ENCODE assay signal across 8 cellular contexts in genomic region chr17:67379251-67379630, GRCh38. TPM values are rescaled to one million over a fixed set of nuclear protein-coding genes. Genes with fewer than 3 reads are reported as not detected.
A peak's percentile ranks its signal among the peaks of the same experiment; 100 is the strongest.
DNase-seq lines count a peak whose midpoint lies in the region; ATAC-seq, FAIRE-seq and TF ChIP-seq lines count a peak whose summit lies in the region.

No MANE protein-coding gene starts in this region.

- TF ChIP-seq POLR2A in GM12878 (IDR thresholded peaks at IDR 0.05; ENCODE audit: low read depth, low read length) (no peak), tibial nerve (IDR thresholded peaks at IDR 0.05) (no peak)

- in situ Hi-C loops in GM12878 (cut with MboI) = loop anchor here (5.0 kb wide), 3 partner anchors 223 to 308 kb away; no protein-coding TSS in a partner anchor

- H3K36me3 ChIP-seq in GM12878 (ENCODE audit: control insufficient read depth in 2 of 2, insufficient read depth in 2 of 2, low read length in 1 of 2) = peaks cover 0 to 5% of the 10 kb centered on the region in 2 experiments; a peak in 2 of 4 replicates
- no peaks in the 10 kb centered on the region for H3K36me3 ChIP-seq in lower lobe of right lung
- no peaks in the 10 kb centered on the region for H3K36me3 ChIP-seq in tibial nerve

- ATAC-seq in GM12878 (no peak), lower lobe of right lung (no peak), sciatic nerve (no peak), HG02642 (IDR thresholded peaks at IDR 0.05; ENCODE audit: poor library complexity, unreplicated experiment) (no peak), HG03571 (IDR thresholded peaks at IDR 0.05; ENCODE audit: unreplicated experiment) (no peak)

- H3K27me3 Mint-ChIP-seq in activated T-cell treated with anti-CD3 and anti-CD28 coated beads, Interleukin-2, amount 50 U/mL, for 24 hours = no peaks in the 10 kb centered on the region

- H3K36me3 Mint-ChIP-seq in activated T-cell treated with anti-CD3 and anti-CD28 coated beads, Interleukin-2, amount 50 U/mL, for 24 hours (ENCODE audit: low read depth) = peaks cover 25% of the 10 kb centered on the region

- no peaks in the 10 kb centered on the region for H3K27me3 ChIP-seq in GM12878 (replicated peaks in 1 of 2; ENCODE audit: control insufficient read depth in 2 of 2, insufficient read depth in 2 of 2, low read length in 1 of 2)
- H3K27me3 ChIP-seq in lower lobe of right lung (ENCODE audit: low read depth) = no peaks in the 10 kb centered on the region
- no peaks in the 10 kb centered on the region for H3K27me3 ChIP-seq in tibial nerve

- H3K4me1 ChIP-seq in GM12878 (ENCODE audit: control insufficient read depth, insufficient read depth, low read length) = no peaks in the 10 kb centered on the region; the same call in 1 of the 2 replicates
- H3K4me1 ChIP-seq in lower lobe of right lung = peaks cover 21% of the 10 kb centered on the region
- H3K4me1 ChIP-seq in tibial nerve = peaks cover 0 to 28% (median 7%) of the 10 kb centered on the region in 4 donors

- peak overlapping the region; percentile 57 for H3K27ac ChIP-seq in GM12878 (ENCODE audit: control insufficient read depth, insufficient read depth)
- peak overlapping the region; percentile 91 for H3K27ac ChIP-seq in lower lobe of right lung
- peak overlapping the region; percentile 71 to 95 (median 86) for H3K27ac ChIP-seq in tibial nerve

- H3K4me3 Mint-ChIP-seq in activated T-cell treated with anti-CD3 and anti-CD28 coated beads, Interleukin-2, amount 50 U/mL, for 24 hours = peak overlapping the region; percentile 84

- peak; percentile 75 for FAIRE-seq in GM12878 (lab: Jason Lieb, UNC)

- SMC1A ChIA-PET in GM12878 (lab: Charles Lee; ENCODE audit: uncharacterized antibody, unreplicated experiment) = interaction anchor here (0.6 to 6.2 kb wide), 34 partner anchors 8 to 310 kb away, joined by 3 to 100 read pairs (median 4); partner anchors contain the start of gene PSMD12

- H3K4me1 Mint-ChIP-seq in activated T-cell treated with anti-CD3 and anti-CD28 coated beads, Interleukin-2, amount 50 U/mL, for 24 hours (ENCODE audit: low read depth) = peaks cover 61% of the 10 kb centered on the region

- DNase-seq in activated T-cell treated with anti-CD3 and anti-CD28 coated beads, Interleukin-2, amount 50 U/mL, for 24 hours = no peak
- no peak for DNase-seq in activated T-cell treated with anti-CD3 and anti-CD28 coated beads for 4 hours
- no peak for DNase-seq in GM12878 (ENCODE audit: low read depth, low spot score)
- DNase-seq in lower lobe of right lung = no peak
- no peak for DNase-seq in tibial nerve (ENCODE audit: low spot score in 2 of 2)
- DNase-seq in sciatic nerve (ENCODE audit: low spot score) = no peak

- peak overlapping the region; percentile 87 for H3K27ac Mint-ChIP-seq in activated T-cell treated with anti-CD3 and anti-CD28 coated beads, Interleukin-2, amount 50 U/mL, for 24 hours

- POLR2A ChIA-PET in GM12878 (lab: Charles Lee) = interaction anchor here (0.5 to 2.0 kb wide), 9 partner anchors 10 to 1009 kb away, joined by 3 to 6 read pairs (median 5); no protein-coding TSS in a partner anchor

- TF ChIP-seq EP300 in GM12878 (IDR thresholded peaks at IDR 0.05; ENCODE audit: borderline replicate concordance in 1 of 2, control insufficient read depth in 1 of 2, low read depth in 2 of 2, low read length in 2 of 2) (no peak), tibial nerve (IDR thresholded peaks at IDR 0.05) (no peak)

- CTCF ChIA-PET in GM12878 (lab: Yijun Ruan, JAX) = interaction anchor here (0.8 to 19.8 kb wide), 38 partner anchors 9 to 338 kb away, joined by 3 to 291 read pairs (median 4); no protein-coding TSS in a partner anchor

- H3K9me3 Mint-ChIP-seq in activated T-cell treated with anti-CD3 and anti-CD28 coated beads, Interleukin-2, amount 50 U/mL, for 24 hours = no peaks in the 10 kb centered on the region

- H3K9me3 ChIP-seq in GM12878 (replicated peaks; ENCODE audit: control insufficient read depth, insufficient read depth, low read length) = no peaks in the 10 kb centered on the region
- no peaks in the 10 kb centered on the region for H3K9me3 ChIP-seq in lower lobe of right lung
- H3K9me3 ChIP-seq in tibial nerve = no peaks in the 10 kb centered on the region

- H2AFZ ChIP-seq in GM12878 (ENCODE audit: control insufficient read depth, low read depth, low read length) = no peak overlapping the region; the same call in 1 of the 2 replicates

- BruUV-seq in GM12878 (replicated peaks; lab: Mats Ljungman, UMichigan) = no TSS peak

- H3K9ac ChIP-seq in GM12878 (ENCODE audit: control insufficient read depth, insufficient read depth, low read length) = peak overlapping the region; percentile 85; the same call in 1 of the 2 replicates

- intact Hi-C loops in GM12878 (cut with micrococcal nuclease; ENCODE audit: unreplicated experiment) = loop anchor here (1.0 to 10.0 kb wide), 7 partner anchors 11 to 664 kb away; partner anchors contain the start of gene NOL11
- intact Hi-C loops in lower lobe of right lung (cut with DNase I) = loop anchor here (5.0 kb wide), 1 partner anchor 308 kb away; no protein-coding TSS in a partner anchor
- intact Hi-C loops in sciatic nerve (cut with DNase I) = loop anchor here (5.0 kb wide), 1 partner anchor 308 kb away; no protein-coding TSS in a partner anchor

- H3K4me3 ChIP-seq in GM12878 (peak overlapping the region; percentile 88), lower lobe of right lung (peak overlapping the region; percentile 95), tibial nerve (peak overlapping the region; percentile 67 to 88 (median 80))

- TF ChIP-seq CTCF in GM12878 (IDR thresholded peaks at IDR 0.05 in 2 of 3, conservative IDR thresholded peaks at IDR 0.05 in 1 of 3; ENCODE audit: control insufficient read depth in 2 of 3, extremely low read depth in 1 of 3, insufficient read depth in 1 of 3, low read depth in 3 of 3, low read length in 3 of 3) (no peak), lower lobe of right lung (IDR thresholded peaks at IDR 0.05) (no peak), tibial nerve (IDR thresholded peaks at IDR 0.05) (no peak)

- H4K20me1 ChIP-seq in GM12878 (ENCODE audit: control insufficient read depth, insufficient read depth) = no peaks in the 10 kb centered on the region

- TF ChIP-seq RAD21 in GM12878 (IDR thresholded peaks at IDR 0.05; ENCODE audit: insufficient read depth, low read depth, low read length) = no peak

- H3K4me2 ChIP-seq in GM12878 (ENCODE audit: control insufficient read depth, insufficient read depth) = peak overlapping the region; percentile 92

- RAD21 ChIA-PET in GM12878 (lab: Charles Lee; ENCODE audit: unreplicated experiment) = interaction anchor here (0.7 to 8.2 kb wide), 26 partner anchors 10 to 436 kb away, joined by 3 to 74 read pairs (median 4); partner anchors contain the start of gene PSMD12

- WGBS in GM12878 (ENCODE audit: insufficient coverage, insufficient replicate concordance, low lambda C conversion rate, missing lambda C conversion rate) = 49% methylated on average over 8 of the region's 8 CpGs
- WGBS in tibial nerve, 2 donors = 74 to 78% methylated on average over 8 of the region's 8 CpGs

- H3K79me2 ChIP-seq in GM12878 (ENCODE audit: control insufficient read depth, insufficient read depth, low read length) = peaks cover 63% of the 10 kb centered on the region

RNA-seq across cellular contexts. Expression of gene PITPNC1, which starts 2.2 kb away (rescaled TPM):
- 66.8 and 74.2 TPM in 2 replicates for total RNA-seq in GM12878 (2013; cell fraction: nucleolus; rRNA removed)
- total RNA-seq in GM12878 (2014; rRNA removed) (29.3 and 36.0 TPM in 2 replicates), GM12878 (2014; rRNA removed; fragmentation: Illumina TruSeq; extraction: Trizol) (56.0 and 59.8 TPM in 2 replicates), GM12878 (2021) (57.1 and 62.4 TPM in 2 replicates), lower lobe of right lung (23.7 TPM), tibial nerve (10 to 100 TPM in 2 of 4 donors, 1 to 10 TPM in 2; 8.0 to 20.4 (median 9.6) TPM), sciatic nerve (27.9 TPM)
- 31.7 TPM for polyA plus RNA-seq in GM12878 (2011; ENCODE audit: low read depth)
- polyA plus RNA-seq in GM12878 (2011; rRNA removed) (56.1 and 71.0 TPM in 2 replicates), GM12878 (2014; fragmentation: Illumina TruSeq; extraction: Trizol) (60.9 and 84.9 TPM in 2 replicates), GM12878 (2014; fragmentation: Nextera tagmentation; extraction: Ambion mirVana) (10 to 100 TPM; 12.2 to 24.6 TPM), GM12878 (2014; rRNA removed) (27.0 and 27.2 TPM in 2 replicates), GM12878 (2016; fragmentation: Nextera tagmentation; extraction: Ambion mirVana) (10 to 100 TPM; 44.0 to 50.6 TPM)
- 33.6 and 48.4 TPM in 2 replicates for polyA plus RNA-seq in GM12878 (2011; cell fraction: cytosol; rRNA removed)
- polyA plus RNA-seq in GM12878 (2011; cell fraction: nucleus; rRNA removed) = 20.8 and 26.9 TPM in 2 replicates
- polyA plus RNA-seq in GM12878 (2012) = 44.8 and 50.5 TPM in 2 replicates
- polyA minus RNA-seq in GM12878 (2011; rRNA and poly(A)+ RNA removed) = 50.2 and 52.9 TPM in 2 replicates
- polyA minus RNA-seq in GM12878 (2011; cell fraction: cytosol; rRNA and poly(A)+ RNA removed) = 19.9 and 22.7 TPM in 2 replicates
- 15.8 and 34.8 TPM in 2 replicates for polyA minus RNA-seq in GM12878 (2011; cell fraction: nucleus; rRNA and poly(A)+ RNA removed)

RNA-seq across cellular contexts. Expression of gene PSMD12, which starts 12.9 kb away (rescaled TPM):
- total RNA-seq in GM12878 (2013; cell fraction: nucleolus; rRNA removed) = 39.0 and 45.6 TPM in 2 replicates
- total RNA-seq in GM12878 (2014; rRNA removed) = 19.8 and 21.4 TPM in 2 replicates
- total RNA-seq in GM12878 (2014; rRNA removed; fragmentation: Illumina TruSeq; extraction: Trizol) = 36.2 and 37.3 TPM in 2 replicates
- total RNA-seq in GM12878 (2021) = 51.5 and 53.5 TPM in 2 replicates
- 16.5 TPM for polyA plus RNA-seq in GM12878 (2011; ENCODE audit: low read depth)
- 44.0 and 59.3 TPM in 2 replicates for polyA plus RNA-seq in GM12878 (2011; rRNA removed)
- polyA plus RNA-seq in GM12878 (2011; cell fraction: cytosol; rRNA removed) = 16.3 and 17.9 TPM in 2 replicates
- polyA plus RNA-seq in GM12878 (2011; cell fraction: nucleus; rRNA removed) = 13.2 and 18.5 TPM in 2 replicates
- 35.3 and 36.4 TPM in 2 replicates for polyA plus RNA-seq in GM12878 (2012)
- 88.0 and 105 TPM in 2 replicates for polyA plus RNA-seq in GM12878 (2014; fragmentation: Illumina TruSeq; extraction: Trizol)
- polyA plus RNA-seq in GM12878 (2014; fragmentation: Nextera tagmentation; extraction: Ambion mirVana) = 10 to 100 TPM; 21.2 to 33.0 TPM
- 48.0 and 50.9 TPM in 2 replicates for polyA plus RNA-seq in GM12878 (2014; rRNA removed)
- polyA plus RNA-seq in GM12878 (2016; fragmentation: Nextera tagmentation; extraction: Ambion mirVana) = 100 to 1,000 TPM; 139 to 149 TPM
- polyA minus RNA-seq in GM12878 (2011; rRNA and poly(A)+ RNA removed) = 7.2 and 17.8 TPM in 2 replicates
- 10.3 and 10.6 TPM in 2 replicates for polyA minus RNA-seq in GM12878 (2011; cell fraction: cytosol; rRNA and poly(A)+ RNA removed)
- polyA minus RNA-seq in GM12878 (2011; cell fraction: nucleus; rRNA and poly(A)+ RNA removed) = 7.9 and 18.6 TPM in 2 replicates
- 41.3 TPM for total RNA-seq in lower lobe of right lung
- total RNA-seq in tibial nerve = 10 to 100 TPM; 16.1 to 24.7 (median 22.4) TPM
- total RNA-seq in sciatic nerve = 40.6 TPM
